10 cellular contexts compared by ENCODE assay signal in genomic region chr6:56742122-56742791, GRCh38.
A peak's percentile ranks its signal among the peaks of the same experiment; 100 is the strongest.
DNase-seq lines count a peak whose midpoint lies in the region; ATAC-seq and TF ChIP-seq lines count a peak whose summit lies in the region.
"Had no signal": no experiment of that assay in that cellular context is flagged by ENCODE, and none has a peak within 500 bp of the region (broad histone marks: within the 10 kb centered on the region; RNA-seq: fewer than 3 reads in every experiment).

No MANE protein-coding gene starts in this region.

- no peak overlapping the region for H3K9ac ChIP-seq in fibroblast of lung (ENCODE audit: insufficient read depth, low read length)

- no peaks in the 10 kb centered on the region for H3K9me3 ChIP-seq in fibroblast of lung (ENCODE audit: control insufficient read depth, insufficient read depth, low read depth, low read length)

- peaks cover 81% of the 10 kb centered on the region for H3K79me2 ChIP-seq in fibroblast of lung (ENCODE audit: control insufficient read depth, insufficient read depth, low read length)

- H3K27ac ChIP-seq in fibroblast of lung (ENCODE audit: insufficient read depth, low read length): no peak overlapping the region
- H3K27ac ChIP-seq: cardiac muscle cell had no signal

- peak in 1 of 2 donors; percentile 46 for DNase-seq in fibroblast of lung (ENCODE audit: low read depth in 2 of 2)
- no peak for DNase-seq in stimulated activated naive B cell treated with anti-CD40 and anti-IgM and Interleukin-4, amounts not matched to agents 10 μg/mL and 1 μg/mL and 100 μg/mL, for 72 hours
- DNase-seq in COR-L47 (lab: John Stamatoyannopoulos, UW): no peak
- no peak for DNase-seq in NCI-H1105 (lab: John Stamatoyannopoulos, UW)
- no peak for DNase-seq in activated T-cell treated with anti-CD3 and anti-CD28 coated beads, Interleukin-2, amount 50 U/mL, for 48 hours
- DNase-seq in activated T-helper 2 cell treated with anti-CD3 and anti-CD28 coated beads, Interferon-gamma antibody, Interleukin-2, Interleukin-4, amounts not matched to agents 10 μg/mL and 5 μg/mL and 100 μg/mL, durations not matched to agents 14 hours and 24 hours and 36 hours (ENCODE audit: low spot score): no peak

- H3K9me3 Mint-ChIP-seq in stimulated activated naive B cell treated with anti-CD40 and anti-IgM and Interleukin-4, amounts not matched to agents 10 μg/mL and 1 μg/mL and 100 μg/mL, for 72 hours: no peaks in the 10 kb centered on the region
- no peaks in the 10 kb centered on the region for H3K9me3 Mint-ChIP-seq in activated T-helper 2 cell treated with anti-CD3 and anti-CD28 coated beads, Interferon-gamma antibody, Interleukin-2, Interleukin-4, amounts not matched to agents 10 μg/mL and 5 μg/mL and 100 μg/mL, durations not matched to agents 14 hours and 24 hours and 36 hours

- no peaks in the 10 kb centered on the region for H4K20me1 ChIP-seq in fibroblast of lung (ENCODE audit: control insufficient read depth, extremely low read depth, insufficient read depth, low read length)

- H3K4me3 ChIP-seq in fibroblast of lung (replicated peaks in 1 of 4; ENCODE audit: control extremely low read depth in 1 of 4, insufficient read depth in 1 of 4, low read depth in 3 of 4, low read length in 4 of 4): peak overlapping the region in 1 of 4 experiments; percentile 20
- H3K4me3 ChIP-seq: cardiac muscle cell, K562 had no signal

- no peaks in the 10 kb centered on the region for H3K36me3 ChIP-seq in fibroblast of lung (ENCODE audit: control insufficient read depth, insufficient read depth, low read length)
- H3K36me3 ChIP-seq: cardiac muscle cell had no signal

- no peaks in the 10 kb centered on the region for H3K36me3 Mint-ChIP-seq in stimulated activated naive B cell treated with anti-CD40 and anti-IgM and Interleukin-4, amounts not matched to agents 10 μg/mL and 1 μg/mL and 100 μg/mL, for 72 hours
- H3K36me3 Mint-ChIP-seq in activated T-helper 2 cell treated with anti-CD3 and anti-CD28 coated beads, Interferon-gamma antibody, Interleukin-2, Interleukin-4, amounts not matched to agents 10 μg/mL and 5 μg/mL and 100 μg/mL, durations not matched to agents 14 hours and 24 hours and 36 hours (ENCODE audit: low read depth): no peaks in the 10 kb centered on the region

- peak; percentile 56 for ATAC-seq in GM19351 (IDR thresholded peaks at IDR 0.05; ENCODE audit: unreplicated experiment)
- peak; percentile 80 for ATAC-seq in HG03378 (IDR thresholded peaks at IDR 0.05; ENCODE audit: unreplicated experiment)
- ATAC-seq in stimulated activated naive B cell treated with anti-CD40 and anti-IgM and Interleukin-4, amounts not matched to agents 10 μg/mL and 1 μg/mL and 100 μg/mL, for 72 hours (replicated peaks): peak; percentile 51 to 59
- ATAC-seq: K562 had no signal

- H3K4me3 Mint-ChIP-seq in stimulated activated naive B cell treated with anti-CD40 and anti-IgM and Interleukin-4, amounts not matched to agents 10 μg/mL and 1 μg/mL and 100 μg/mL, for 72 hours: peak overlapping the region; percentile 37 to 73
- H3K4me3 Mint-ChIP-seq in activated T-helper 2 cell treated with anti-CD3 and anti-CD28 coated beads, Interferon-gamma antibody, Interleukin-2, Interleukin-4, amounts not matched to agents 10 μg/mL and 5 μg/mL and 100 μg/mL, durations not matched to agents 14 hours and 24 hours and 36 hours (ENCODE audit: low read depth): no peak overlapping the region

- no peaks in the 10 kb centered on the region for H3K27me3 ChIP-seq in fibroblast of lung (ENCODE audit: control insufficient read depth, insufficient read depth, low read length)
- H3K27me3 ChIP-seq: cardiac muscle cell had no signal

- intact Hi-C loops in activated T-helper 2 cell treated with anti-CD3 and anti-CD28 coated beads, Interferon-gamma antibody, Interleukin-2, Interleukin-4, amounts not matched to agents 10 μg/mL and 5 μg/mL and 100 μg/mL, durations not matched to agents 14 hours and 24 hours and 36 hours (cut with micrococcal nuclease): no loop called here

- H2AFZ ChIP-seq in fibroblast of lung (ENCODE audit: low read length): no peak overlapping the region

- H3K4me2 ChIP-seq in fibroblast of lung (ENCODE audit: extremely low read depth, insufficient read depth, low read length): peak overlapping the region; percentile 60

- no peaks in the 10 kb centered on the region for H3K27me3 Mint-ChIP-seq in stimulated activated naive B cell treated with anti-CD40 and anti-IgM and Interleukin-4, amounts not matched to agents 10 μg/mL and 1 μg/mL and 100 μg/mL, for 72 hours
- H3K27me3 Mint-ChIP-seq in activated T-helper 2 cell treated with anti-CD3 and anti-CD28 coated beads, Interferon-gamma antibody, Interleukin-2, Interleukin-4, amounts not matched to agents 10 μg/mL and 5 μg/mL and 100 μg/mL, durations not matched to agents 14 hours and 24 hours and 36 hours (ENCODE audit: low read depth): peaks cover 2% of the 10 kb centered on the region

- H3K27ac Mint-ChIP-seq in stimulated activated naive B cell treated with anti-CD40 and anti-IgM and Interleukin-4, amounts not matched to agents 10 μg/mL and 1 μg/mL and 100 μg/mL, for 72 hours: no peak overlapping the region
- H3K27ac Mint-ChIP-seq in activated T-helper 2 cell treated with anti-CD3 and anti-CD28 coated beads, Interferon-gamma antibody, Interleukin-2, Interleukin-4, amounts not matched to agents 10 μg/mL and 5 μg/mL and 100 μg/mL, durations not matched to agents 14 hours and 24 hours and 36 hours: no peak overlapping the region

- peaks cover 3 to 10% of the 10 kb centered on the region in 2 donors for H3K4me1 Mint-ChIP-seq in stimulated activated naive B cell treated with anti-CD40 and anti-IgM and Interleukin-4, amounts not matched to agents 10 μg/mL and 1 μg/mL and 100 μg/mL, for 72 hours
- no peaks in the 10 kb centered on the region for H3K4me1 Mint-ChIP-seq in activated T-helper 2 cell treated with anti-CD3 and anti-CD28 coated beads, Interferon-gamma antibody, Interleukin-2, Interleukin-4, amounts not matched to agents 10 μg/mL and 5 μg/mL and 100 μg/mL, durations not matched to agents 14 hours and 24 hours and 36 hours (ENCODE audit: low read depth)

- TF ChIP-seq CTCF in fibroblast of lung (conservative IDR thresholded peaks at IDR 0.05 in 1 of 2, IDR thresholded peaks at IDR 0.05 in 1 of 2; ENCODE audit: low read depth in 1 of 2, low read length in 2 of 2): no peak

- H3K4me1 ChIP-seq in fibroblast of lung (ENCODE audit: control insufficient read depth, extremely low read depth, insufficient read depth, low read length): peaks cover 2% of the 10 kb centered on the region
